Comparison of ENCODE assay signal across 9 cellular contexts in the genomic region with DNA sequence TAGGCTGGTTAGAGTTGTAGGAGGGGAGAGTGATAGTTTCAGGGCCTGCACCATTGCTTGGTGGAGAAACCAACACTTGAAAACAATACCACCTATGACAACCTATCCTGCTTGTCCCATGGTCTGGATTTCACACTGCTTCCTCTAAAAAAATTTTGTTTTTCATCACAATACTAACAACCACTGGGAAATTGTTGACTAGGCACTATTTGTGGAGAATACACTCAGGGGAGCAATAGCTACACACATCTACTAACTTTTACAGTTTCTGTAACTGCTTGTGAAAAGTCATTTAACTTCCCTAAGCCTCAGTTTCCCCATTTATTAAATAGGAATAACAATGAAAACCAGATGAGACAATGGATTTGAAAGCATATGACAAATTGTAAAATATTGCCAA. TPM values are rescaled to one million over a fixed set of nuclear protein-coding genes. Genes with fewer than 3 reads are reported as not detected.
"Had no signal": no experiment of that assay in that cellular context is flagged by ENCODE, and none has a peak within 500 bp of the region (broad histone marks: within the 10 kb centered on the region; RNA-seq: fewer than 3 reads in every experiment).

No MANE protein-coding gene starts in this region.

- H3K27ac ChIP-seq: KMS-11 had no signal

- FAIRE-seq: H1, H54, HTR-8/SVneo had no signal

- H3K9ac ChIP-seq: KMS-11 had no signal

- H2AFZ ChIP-seq: GM23338 had no signal

- H3K4me2 ChIP-seq: GM23338, KMS-11 had no signal

- H3K4me3 ChIP-seq: GM23338 had no signal

- DNase-seq: H9, HCEC 1CT, KBM-7 had no signal

- ATAC-seq: GM23338 had no signal

RNA-seq across cellular contexts. Expression of a gene that starts 4.1 kb away (rescaled TPM):
- total RNA-seq: H1, H9, HT-29 had no signal

RNA-seq across cellular contexts. Expression of a gene that starts 13.3 kb away (rescaled TPM):
- total RNA-seq: GM23338, H1, H9, HT-29 had no signal
- polyA plus RNA-seq: GM23338, H1 had no signal

RNA-seq across cellular contexts. Expression of a gene that starts 20.5 kb away (rescaled TPM):
- total RNA-seq: GM23338, H1, H9, HT-29 had no signal
- polyA plus RNA-seq: GM23338, H1 had no signal

RNA-seq across cellular contexts. Expression of a gene that starts 25.8 kb away (rescaled TPM):
- total RNA-seq: H9, HT-29 had no signal

RNA-seq across cellular contexts. Expression of a gene that starts 39.7 kb away (rescaled TPM):
- total RNA-seq: GM23338, H9, HT-29 had no signal
